ENCODE assay signal across 1 cellular context in genomic region chr1:226643167-226643566, GRCh38.
TF ChIP-seq lines count a peak whose summit lies in the region.

No MANE protein-coding gene starts in this region.

TF ChIP-seq in K562, 482 proteins besides CTCF, POLR2A, EP300 and RAD21 (continued from another document):
- no peak for TF ChIP-seq MLX (CRISPR knock-in tag; conservative IDR thresholded peaks at IDR 0.05)
- no peak for TF ChIP-seq RFX1 (IDR thresholded peaks at IDR 0.05)
- TF ChIP-seq PRDM10 (IDR thresholded peaks at IDR 0.05; ENCODE audit: partially characterized antibody): peak; percentile 83
- TF ChIP-seq LEF1 (IDR thresholded peaks at IDR 0.05): no peak
- TF ChIP-seq HNRNPL (IDR thresholded peaks at IDR 0.05; ENCODE audit: low read depth, low read length): no peak
- no peak for TF ChIP-seq USF1 (CRISPR knock-in tag; IDR thresholded peaks at IDR 0.05)
- TF ChIP-seq PHTF2 (CRISPR knock-in tag; IDR thresholded peaks at IDR 0.05): no peak
- no peak for TF ChIP-seq ZNF785 (CRISPR knock-in tag; IDR thresholded peaks at IDR 0.05)
- TF ChIP-seq PRMT5 (CRISPR knock-in tag; IDR thresholded peaks at IDR 0.05): no peak
- TF ChIP-seq TRIM25 (IDR thresholded peaks at IDR 0.05; ENCODE audit: borderline replicate concordance): no peak
- TF ChIP-seq BCLAF1 (IDR thresholded peaks at IDR 0.05; ENCODE audit: borderline replicate concordance in 1 of 2, control insufficient read depth in 1 of 2, low read depth in 2 of 2, low read length in 1 of 2): no peak
- no peak for TF ChIP-seq ZNF232 (CRISPR knock-in tag; IDR thresholded peaks at IDR 0.05)
- no peak for TF ChIP-seq STAG1 (CRISPR knock-in tag; IDR thresholded peaks at IDR 0.05; ENCODE audit: borderline replicate concordance)
- TF ChIP-seq GTF3C2 (IDR thresholded peaks at IDR 0.05; ENCODE audit: borderline replicate concordance, extremely low read depth, insufficient read length): no peak
- no peak for TF ChIP-seq HIVEP1 (CRISPR knock-in tag; IDR thresholded peaks at IDR 0.05)
- TF ChIP-seq ZNF212 (CRISPR knock-in tag; IDR thresholded peaks at IDR 0.05): no peak
- no peak for TF ChIP-seq ZNF740 (CRISPR knock-in tag; IDR thresholded peaks at IDR 0.05)
- TF ChIP-seq ZNF740 (tag; IDR thresholded peaks at IDR 0.05): no peak
- no peak for TF ChIP-seq RBM22 (IDR thresholded peaks at IDR 0.05; ENCODE audit: low read depth, low read length, poor library complexity, severe bottlenecking)
- no peak for TF ChIP-seq STAT5A (IDR thresholded peaks at IDR 0.05; ENCODE audit: borderline replicate concordance, low read length)
